8 cellular contexts compared by ENCODE assay signal in the genomic region with DNA sequence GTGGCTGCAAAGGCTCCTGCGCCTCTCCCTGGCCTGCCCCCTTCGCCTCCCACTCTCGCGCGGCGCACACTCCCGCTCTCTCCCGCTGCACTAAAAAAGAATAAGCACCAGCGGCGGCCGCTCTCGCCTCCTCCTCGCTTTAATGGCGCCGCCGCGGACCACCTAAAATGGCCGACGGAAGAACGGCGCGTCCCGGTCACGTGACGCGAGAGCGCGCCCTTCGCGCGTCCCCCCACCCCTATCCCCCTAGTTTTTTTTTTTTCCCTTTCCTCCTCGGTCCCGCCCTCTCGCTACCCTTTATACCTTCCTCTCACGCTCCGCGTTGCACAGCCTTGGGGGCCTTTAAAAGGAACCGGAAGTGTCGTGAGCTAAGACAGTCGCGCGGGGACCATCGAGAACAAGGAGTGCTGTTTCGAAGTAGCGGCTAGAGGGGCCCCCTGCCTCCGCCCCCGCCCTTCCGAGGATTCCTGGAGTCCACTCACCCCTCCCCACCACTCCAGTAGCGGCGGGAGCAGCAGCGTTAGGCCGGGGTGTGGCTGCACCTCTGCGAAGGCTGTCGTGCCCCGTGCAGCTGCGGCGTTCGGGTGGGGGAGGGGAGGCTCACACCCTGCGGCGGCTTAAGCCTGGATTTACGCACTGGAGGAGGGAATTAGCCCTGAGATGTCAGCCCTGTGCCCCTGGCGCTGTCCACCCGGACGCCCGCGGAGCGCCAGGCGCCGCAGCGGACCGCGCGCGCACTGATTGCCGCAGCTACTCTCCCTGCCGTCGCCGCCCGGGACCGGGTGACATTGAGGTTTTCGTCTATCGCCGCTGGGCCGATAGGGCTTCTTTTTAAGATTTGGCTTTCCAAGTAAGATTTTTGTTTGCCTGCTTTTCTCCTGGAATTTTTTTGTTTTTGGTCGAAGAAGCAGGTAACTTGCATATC. TPM values are rescaled to one million over a fixed set of nuclear protein-coding genes. Genes with fewer than 3 reads are reported as not detected.
DNase-seq lines count a peak whose midpoint lies in the region; ATAC-seq, FAIRE-seq and TF ChIP-seq lines count a peak whose summit lies in the region.

A gene with protein sequence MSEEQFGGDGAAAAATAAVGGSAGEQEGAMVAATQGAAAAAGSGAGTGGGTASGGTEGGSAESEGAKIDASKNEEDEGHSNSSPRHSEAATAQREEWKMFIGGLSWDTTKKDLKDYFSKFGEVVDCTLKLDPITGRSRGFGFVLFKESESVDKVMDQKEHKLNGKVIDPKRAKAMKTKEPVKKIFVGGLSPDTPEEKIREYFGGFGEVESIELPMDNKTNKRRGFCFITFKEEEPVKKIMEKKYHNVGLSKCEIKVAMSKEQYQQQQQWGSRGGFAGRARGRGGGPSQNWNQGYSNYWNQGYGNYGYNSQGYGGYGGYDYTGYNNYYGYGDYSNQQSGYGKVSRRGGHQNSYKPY (minus strand): TSS at position 176 of the 925 bp plus-strand sequence. CDS start 313 bp downstream, outside the sequence.

- H3K4me1 ChIP-seq in HUES64 (ENCODE audit: insufficient read depth, low read length) (peaks cover 20% of the 10 kb centered on the region), OCI-LY1 (ENCODE audit: insufficient read depth, low read length, severe bottlenecking) (peaks cover 39% of the 10 kb centered on the region), mesodermal cell (ENCODE audit: control insufficient read depth, insufficient read depth, low read length, poor library complexity, severe bottlenecking) (peaks cover 10% of the 10 kb centered on the region)

- under 1% methylated on average over 85 of the region's 85 CpGs for WGBS in HUES64
- WGBS in mesodermal cell (ENCODE audit: insufficient coverage in 2 of 2), 2 experiments, result 0% methylated on average over 55 to 59 of the region's 85 CpGs

- no peaks in the 10 kb centered on the region for H3K9me3 Mint-ChIP-seq in Calu3 (ENCODE audit: low read depth, unreplicated experiment)

- CTCF ChIA-PET in Calu3 (lab: Charles Lee), result interaction anchor here (1.0 kb wide), 1 partner anchor 21 kb away, joined by 6 read pairs; no protein-coding TSS in a partner anchor

- H4K20me1 ChIP-seq in OCI-LY1 (ENCODE audit: insufficient read depth, low read length), result peaks cover 11% of the 10 kb centered on the region; the same call in 1 of the 2 replicates

- H3K36me3 ChIP-seq in HUES64 (ENCODE audit: insufficient read depth, low read length), result peaks cover 35% of the 10 kb centered on the region
- peaks cover 53% of the 10 kb centered on the region for H3K36me3 ChIP-seq in OCI-LY1 (ENCODE audit: insufficient read depth, low read length)
- peaks cover 28% of the 10 kb centered on the region for H3K36me3 ChIP-seq in mesodermal cell (ENCODE audit: control insufficient read depth, insufficient read depth, low read length)

- H3K9me3 ChIP-seq in HUES64 (ENCODE audit: insufficient read depth, low read depth, low read length) (no peaks in the 10 kb centered on the region), OCI-LY1 (ENCODE audit: low read length) (no peaks in the 10 kb centered on the region), mesodermal cell (ENCODE audit: control insufficient read depth, low read length) (no peaks in the 10 kb centered on the region)

- peak within 1 kb of the TSS; percentile 91 for H3K27ac Mint-ChIP-seq in Calu3 (ENCODE audit: unreplicated experiment)

- intact Hi-C loops in Calu3 (cut with micrococcal nuclease; ENCODE audit: unreplicated experiment), result loop anchor here (2.0 to 10.0 kb wide), 3 partner anchors 21 to 521 kb away; a partner anchor contains a TSS

- H3K27me3 Mint-ChIP-seq in Calu3 (ENCODE audit: unreplicated experiment), result no peaks in the 10 kb centered on the region

- H3K27ac ChIP-seq in HUES64 (ENCODE audit: low read depth, low read length), result peak within 1 kb of the TSS; percentile 100
- H3K27ac ChIP-seq in OCI-LY1 (ENCODE audit: low read depth, low read length, poor library complexity, severe bottlenecking), result peak within 1 kb of the TSS; percentile 84
- peak within 1 kb of the TSS; percentile 98 for H3K27ac ChIP-seq in mesodermal cell (ENCODE audit: low read depth, low read length, severe bottlenecking)

- peak within 1 kb of the TSS; percentile 93 for H3K4me2 ChIP-seq in OCI-LY1 (ENCODE audit: low read length)

- H3K4me3 ChIP-seq in HUES64 (ENCODE audit: low read length), result peak within 1 kb of the TSS; percentile 83
- peak within 1 kb of the TSS; percentile 99 for H3K4me3 ChIP-seq in OCI-LY1 (ENCODE audit: low read depth, low read length, poor library complexity, severe bottlenecking)
- peak within 1 kb of the TSS; percentile 91 for H3K4me3 ChIP-seq in mesodermal cell (ENCODE audit: extremely low read depth, insufficient read depth, low read length, poor library complexity, severe bottlenecking)

- H3K9ac ChIP-seq in HUES64 (ENCODE audit: low read depth, low read length), result peak within 1 kb of the TSS; percentile 100
- H3K9ac ChIP-seq in OCI-LY1 (ENCODE audit: low read length), result peak within 1 kb of the TSS; percentile 99

- H3K36me3 Mint-ChIP-seq in Calu3 (ENCODE audit: insufficient read depth, unreplicated experiment), result peaks cover 64% of the 10 kb centered on the region

- no peaks in the 10 kb centered on the region for H3F3A ChIP-seq in OCI-LY1 (ENCODE audit: insufficient read depth, low read length)

- BruUV-seq in Calu3 (replicated peaks; lab: Mats Ljungman, UMichigan), result no TSS peak

- peaks cover 52% of the 10 kb centered on the region for H3K79me2 ChIP-seq in OCI-LY1 (ENCODE audit: insufficient read depth, low read length)

- peak; percentile 98 for FAIRE-seq in endometrium (lab: Jason Lieb, UNC)

- ATAC-seq in GM21447 (IDR thresholded peaks at IDR 0.05; ENCODE audit: unreplicated experiment), result peak; percentile 94

- H3K4me1 Mint-ChIP-seq in Calu3 (ENCODE audit: low read depth, unreplicated experiment), result peaks cover 19% of the 10 kb centered on the region

- H3K27me3 ChIP-seq in HUES64 (ENCODE audit: insufficient read depth, low read length) (no peaks in the 10 kb centered on the region), OCI-LY1 (ENCODE audit: insufficient read depth, low read length) (no peaks in the 10 kb centered on the region)

- TF ChIP-seq CTCF in Calu3 (IDR thresholded peaks at IDR 0.05; ENCODE audit: unreplicated experiment) (no peak), OCI-LY1 (IDR thresholded peaks at IDR 0.05; ENCODE audit: low read length) (no peak)

- peak; percentile 95 for DNase-seq in Calu3
- DNase-seq in activated CD8-positive, alpha-beta memory T cell treated with anti-CD3 and anti-CD28 coated beads, Interleukin-2, amount 50 U/mL, for 4 hours, result peak; percentile 87
- DNase-seq in stimulated activated CD8-positive, alpha-beta memory T cell treated with anti-CD3 and anti-CD28 coated beads, Interleukin-15, amount 100 ng/mL, for 4 hours (ENCODE audit: low read depth in 2 of 2), result peak; percentile 78 to 89

- H3K9me2 ChIP-seq in OCI-LY1 (ENCODE audit: low read depth, low read length), result no peaks in the 10 kb centered on the region

- H2AFZ ChIP-seq in OCI-LY1 (ENCODE audit: low read length), result no peak within 1 kb of the TSS

- peak within 1 kb of the TSS; percentile 77 for H3K4me3 Mint-ChIP-seq in Calu3 (ENCODE audit: low read depth, unreplicated experiment)

RNA-seq across cellular contexts. Expression of the gene that starts here (rescaled TPM):
- total RNA-seq in Calu3 (2022), result 241 and 272 TPM in 2 replicates
- polyA plus RNA-seq in HUES64 (2013, experiment 1 of 2), result 446 TPM
- 473 TPM for polyA plus RNA-seq in HUES64 (2013, experiment 2 of 2)
- 267 TPM for polyA plus RNA-seq in mesodermal cell (2013, experiment 1 of 2)
- polyA plus RNA-seq in mesodermal cell (2013, experiment 2 of 2), result 286 TPM

Comparison
In these comparisons a context has a peak if more than half of its experiments do, and no peak if none do; other contexts are left out.
1. Peak in every context shown above with its lines: DNase-seq, ATAC-seq, H3K4me3 ChIP-seq and H3K27ac ChIP-seq.